In the genomic region with DNA sequence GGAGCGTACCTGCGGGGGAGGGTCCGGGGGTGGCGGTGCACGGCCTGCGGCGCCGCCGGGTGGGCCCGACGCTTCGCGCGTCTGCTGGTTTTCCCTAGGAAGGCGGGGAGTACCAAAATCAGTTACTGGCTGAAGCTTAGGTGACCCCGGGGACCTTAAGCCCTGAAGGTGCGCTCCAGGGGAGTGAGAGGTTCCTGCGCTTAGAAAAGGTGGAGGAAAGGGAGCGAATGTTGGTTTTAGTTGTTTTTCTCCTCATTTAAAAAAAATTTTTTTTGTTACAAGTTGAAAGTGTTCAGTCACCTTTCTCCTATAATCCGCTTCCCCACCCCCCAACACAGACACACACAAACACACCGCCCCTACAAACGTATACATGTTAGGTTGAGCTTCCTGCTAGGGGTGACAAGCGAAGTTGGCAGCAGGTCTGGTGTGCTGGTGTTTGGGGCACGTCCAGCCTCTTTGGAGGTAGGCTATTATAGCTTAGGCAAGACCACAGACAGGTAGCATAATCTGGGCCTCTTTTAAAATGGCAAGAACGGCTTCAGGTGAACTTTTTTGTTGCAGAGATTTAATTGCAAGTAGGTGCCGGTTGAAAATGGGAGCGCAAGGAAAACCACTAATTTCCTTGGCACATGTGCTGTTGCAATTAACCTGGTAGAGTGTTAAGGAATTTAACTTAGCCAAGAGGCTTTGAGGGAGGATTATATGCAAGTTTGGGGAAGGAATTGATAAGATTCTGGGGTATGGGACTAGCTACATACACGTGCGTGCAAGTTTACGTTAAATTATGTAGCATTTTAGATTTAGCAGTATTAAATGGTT, we compare ENCODE assay signal across 8 cellular contexts. TPM values are rescaled to one million over a fixed set of nuclear protein-coding genes. Genes with fewer than 3 reads are reported as not detected.
DNase-seq lines count a peak whose midpoint lies in the region; ATAC-seq and TF ChIP-seq lines count a peak whose summit lies in the region.

No MANE protein-coding gene starts in this region.

- no peaks in the 10 kb centered on the region for H3K9me3 Mint-ChIP-seq in activated naive CD4-positive, alpha-beta T cell treated with anti-CD3 and anti-CD28 coated beads, Interleukin-2, amount 10 ng/mL, durations not matched to agents 7 days and 5 days

- no TSS peak for BruUV-seq in Panc1 (replicated peaks; lab: Mats Ljungman, UMichigan)

- peaks cover 24% of the 10 kb centered on the region for H3K36me3 Mint-ChIP-seq in activated naive CD4-positive, alpha-beta T cell treated with anti-CD3 and anti-CD28 coated beads, Interleukin-2, amount 10 ng/mL, durations not matched to agents 7 days and 5 days

- no peaks in the 10 kb centered on the region for H3K27me3 Mint-ChIP-seq in activated naive CD4-positive, alpha-beta T cell treated with anti-CD3 and anti-CD28 coated beads, Interleukin-2, amount 10 ng/mL, durations not matched to agents 7 days and 5 days

- ATAC-seq in HG02885 (IDR thresholded peaks at IDR 0.05; ENCODE audit: poor library complexity, unreplicated experiment), result peak; percentile 21
- ATAC-seq in Panc1, result peak; percentile 41; the same call in 1 of the 2 replicates
- peak in 1 of 2 donors; percentile 7 for ATAC-seq in left cardiac atrium
- ATAC-seq in GM19463 (IDR thresholded peaks at IDR 0.05; ENCODE audit: unreplicated experiment), result no peak

- CTCF ChIA-PET in Panc1 (lab: Charles Lee), result interaction anchor here (0.7 kb wide), 1 partner anchor 235 kb away, joined by 6 read pairs; no protein-coding TSS in a partner anchor
- CTCF ChIA-PET in activated naive CD4-positive, alpha-beta T cell treated with anti-CD3 and anti-CD28 coated beads, Interleukin-2, amount 10 ng/mL, durations not matched to agents 7 days and 5 days (lab: Charles Lee), result interaction anchor here (0.7 to 3.4 kb wide), 3 partner anchors 68 to 125 kb away, joined by 3 to 9 read pairs (median 3); no protein-coding TSS in a partner anchor

- H3K36me3 ChIP-seq in Panc1 (ENCODE audit: control insufficient read depth, insufficient read depth, low read length), result no peaks in the 10 kb centered on the region; the same call in 1 of the 2 replicates

- peaks cover 43% of the 10 kb centered on the region for H3K4me1 Mint-ChIP-seq in activated naive CD4-positive, alpha-beta T cell treated with anti-CD3 and anti-CD28 coated beads, Interleukin-2, amount 10 ng/mL, durations not matched to agents 7 days and 5 days

- no peaks in the 10 kb centered on the region for H3K27me3 ChIP-seq in Panc1 (ENCODE audit: control insufficient read depth, insufficient read depth, low read length)

- H3K4me1 ChIP-seq in Panc1 (ENCODE audit: control insufficient read depth, insufficient read depth, low read length), result peaks cover 25% of the 10 kb centered on the region

- H3K4me3 ChIP-seq in GM12864 (ENCODE audit: low read depth, low read length) (peak overlapping the region; percentile 89), Panc1 (ENCODE audit: low read depth in 2 of 2, low read length in 2 of 2) (peak overlapping the region; percentile 71 to 73), skeletal muscle cell (ENCODE audit: low read depth, low read length) (peak overlapping the region; percentile 87)

- intact Hi-C loops in Panc1 (cut with micrococcal nuclease; ENCODE audit: unreplicated experiment), result loop anchor here (5.0 kb wide), 1 partner anchor 126 kb away; no protein-coding TSS in a partner anchor
- intact Hi-C loops in left cardiac atrium (cut with DNase I), result loop anchor here (5.0 to 10.0 kb wide), 3 partner anchors 69 to 121 kb away; no protein-coding TSS in a partner anchor

- peak overlapping the region; percentile 100 for H3K4me3 Mint-ChIP-seq in activated naive CD4-positive, alpha-beta T cell treated with anti-CD3 and anti-CD28 coated beads, Interleukin-2, amount 10 ng/mL, durations not matched to agents 7 days and 5 days

- H3K9me3 ChIP-seq in Panc1 (ENCODE audit: control insufficient read depth, insufficient read depth, low read depth, low read length), result no peaks in the 10 kb centered on the region

- peak overlapping the region; percentile 96 for H3K27ac Mint-ChIP-seq in activated naive CD4-positive, alpha-beta T cell treated with anti-CD3 and anti-CD28 coated beads, Interleukin-2, amount 10 ng/mL, durations not matched to agents 7 days and 5 days

- H3K27ac ChIP-seq in Panc1 (ENCODE audit: low read length), result peak overlapping the region; percentile 67

- POLR2A ChIA-PET in Panc1 (lab: Charles Lee), result no interaction called here

- in situ Hi-C loops in Panc1 (cut with HindIII; ENCODE audit: low pct_unique_long_range_greater_than_20kb, low sequenced_read_pairs), result no loop called here

- TF ChIP-seq CTCF in GM12864 (IDR thresholded peaks at IDR 0.05; ENCODE audit: low read depth, low read length, missing control alignments), result no peak
- no peak for TF ChIP-seq CTCF in Panc1 (IDR thresholded peaks at IDR 0.05)

- no peak for DNase-seq in GM12864 (ENCODE audit: low read depth)
- DNase-seq in Panc1 (ENCODE audit: low read depth, low spot score), result no peak
- DNase-seq in activated naive CD4-positive, alpha-beta T cell treated with anti-CD3 and anti-CD28 coated beads, Interleukin-2, amount 10 ng/mL, durations not matched to agents 7 days and 5 days, result peak; percentile 63
- peak; percentile 37 for DNase-seq in left cardiac atrium
- no peak for DNase-seq in skeletal muscle cell (ENCODE audit: low read depth)
- no peak for DNase-seq in globus pallidus (ENCODE audit: low spot score)

RNA-seq across cellular contexts. Expression of a gene that starts 0.9 kb away (rescaled TPM):
- 32.4 TPM for total RNA-seq in Panc1 (2021; ENCODE audit: unreplicated experiment)
- 22.8 TPM for polyA plus RNA-seq in Panc1 (2012; ENCODE audit: insufficient read length)
- total RNA-seq in left cardiac atrium, result 100 to 1,000 TPM in 1 of 2 donors, 10 to 100 TPM in 1; 75.2 to 125 TPM

Comparison
In these comparisons a context has a peak if more than half of its experiments do, and no peak if none do; other contexts are left out.
1. DNase-seq: peak in activated naive CD4-positive, alpha-beta T cell treated with anti-CD3 and anti-CD28 coated beads, Interleukin-2, amount 10 ng/mL, durations not matched to agents 7 days and 5 days (single experiment) and left cardiac atrium (single experiment); none in GM12864 (single experiment), Panc1 (single experiment), skeletal muscle cell (single experiment) and globus pallidus (single experiment).
2. Peak in every context shown above with its lines, with median percentiles within 50 percentile points of each other: H3K4me3 ChIP-seq.